30 cellular contexts compared by ENCODE assay signal in genomic region chr15:100533934-100534333, GRCh38. TPM values are rescaled to one million over a fixed set of nuclear protein-coding genes. Genes with fewer than 3 reads are reported as not detected.
DNase-seq lines count a peak whose midpoint lies in the region; ATAC-seq and TF ChIP-seq lines count a peak whose summit lies in the region.
"Had no signal": no experiment of that assay in that cellular context is flagged by ENCODE, and none has a peak within 500 bp of the region (broad histone marks: within the 10 kb centered on the region; RNA-seq: fewer than 3 reads in every experiment).

No MANE protein-coding gene starts in this region.

- H3K27ac Mint-ChIP-seq in MCF 10A (ENCODE audit: low read depth, unreplicated experiment), result no peak overlapping the region
- no peak overlapping the region for H3K27ac Mint-ChIP-seq in T-helper 2 cell treated with Interferon-gamma antibody and Interleukin-4, amounts not matched to agents 5 μg/mL and 100 μg/mL, for 36 hours
- H3K27ac Mint-ChIP-seq: B cell; CD14-positive monocyte; CD4-positive, alpha-beta memory T cell; CD8-positive, alpha-beta memory T cell had no signal

- TF ChIP-seq CTCF in mammary epithelial cell (conservative IDR thresholded peaks at IDR 0.05 in 1 of 2, IDR thresholded peaks at IDR 0.05 in 1 of 2; ENCODE audit: extremely low read depth in 1 of 2, insufficient read depth in 1 of 2, low read depth in 1 of 2, low read length in 2 of 2) (no peak), MCF 10A (IDR thresholded peaks at IDR 0.05; ENCODE audit: unreplicated experiment) (no peak), epithelial cell of esophagus (IDR thresholded peaks at IDR 0.05; ENCODE audit: insufficient read depth, low read depth, low read length, missing control alignments) (no peak), neutrophil (IDR thresholded peaks at IDR 0.05) (no peak), GM13976 (IDR thresholded peaks at IDR 0.05; ENCODE audit: borderline replicate concordance, control extremely low read depth, extremely low read depth, insufficient read depth, missing control alignments) (no peak)

- 0% methylated on average over 1 of the region's 1 CpG for WGBS in mammary epithelial cell (ENCODE audit: low coverage, missing lambda C conversion rate)

- no peak overlapping the region for H3K9ac ChIP-seq in mammary epithelial cell (ENCODE audit: insufficient read depth, low read length)

- no TSS peak for BruUV-seq in mammary epithelial cell (replicated peaks; lab: Mats Ljungman, UMichigan)
- BruUV-seq in MCF 10A (replicated peaks; lab: Mats Ljungman, UMichigan), result no TSS peak

- dilution Hi-C loops in mammary epithelial cell (cut with HindIII; ENCODE audit: low sequenced_read_pairs), result no loop called here

- H3K27me3 Mint-ChIP-seq in MCF 10A (ENCODE audit: insufficient read depth, unreplicated experiment), result peaks cover 25% of the 10 kb centered on the region
- peaks cover 2% of the 10 kb centered on the region for H3K27me3 Mint-ChIP-seq in T-helper 2 cell treated with Interferon-gamma antibody and Interleukin-4, amounts not matched to agents 5 μg/mL and 100 μg/mL, for 36 hours (ENCODE audit: low read depth)
- H3K27me3 Mint-ChIP-seq: CD4-positive, alpha-beta memory T cell had no signal

- intact Hi-C loops in mammary epithelial cell (cut with micrococcal nuclease) (no loop called here), MCF 10A (cut with micrococcal nuclease) (no loop called here)

- peak overlapping the region; percentile 27 for H2AFZ ChIP-seq in mammary epithelial cell (ENCODE audit: low read depth, low read length)

- H3K36me3 ChIP-seq in mammary epithelial cell (ENCODE audit: insufficient read depth, low read length) (no peaks in the 10 kb centered on the region), neutrophil (no peaks in the 10 kb centered on the region)

- H3K4me1 ChIP-seq in mammary epithelial cell (ENCODE audit: insufficient read depth, low read length), result peaks cover 15% of the 10 kb centered on the region
- H3K4me1 ChIP-seq in neutrophil (ENCODE audit: control insufficient read depth in 1 of 2, insufficient read depth in 1 of 2, low read depth in 1 of 2, low read length in 1 of 2), result peaks cover 57 to 74% of the 10 kb centered on the region in 2 experiments
- H3K4me1 ChIP-seq: A549 had no signal

- peak; percentile 42 for DNase-seq in mammary epithelial cell
- no peak for DNase-seq in MCF 10A (ENCODE audit: unreplicated experiment)
- DNase-seq in epithelial cell of esophagus (ENCODE audit: low read depth), result peak; percentile 52
- DNase-seq in activated CD8-positive, alpha-beta memory T cell treated with anti-CD3 and anti-CD28 coated beads, Interleukin-2, amount 50 U/mL, for 4 hours, result no peak
- no peak for DNase-seq in T-helper 2 cell treated with Interferon-gamma antibody and Interleukin-4, amounts not matched to agents 5 μg/mL and 100 μg/mL, for 36 hours (ENCODE audit: low spot score)
- DNase-seq in GM13976 (ENCODE audit: low spot score), result no peak
- DNase-seq: AML-193; C1 segment of cervical spinal cord; CD4-positive, alpha-beta memory T cell; CD4-positive, CD25-positive, alpha-beta regulatory T cell; CD8-positive, alpha-beta memory T cell; COR-L47; DMS 273 treated with DMSO at 0.1 percent for 48 hours; DMS153; DMS53; DMS79; DND-41; EL; GDM1 had no signal

- H3K27me3 ChIP-seq in mammary epithelial cell (ENCODE audit: insufficient read depth, low read length), result no peaks in the 10 kb centered on the region
- no peaks in the 10 kb centered on the region for H3K27me3 ChIP-seq in neutrophil

- ATAC-seq in esophagus mucosa, result peak; percentile 74
- ATAC-seq: A549, GM12878 had no signal

- no peaks in the 10 kb centered on the region for H3K4me1 Mint-ChIP-seq in MCF 10A (ENCODE audit: insufficient read depth, unreplicated experiment)
- no peaks in the 10 kb centered on the region for H3K4me1 Mint-ChIP-seq in T-helper 2 cell treated with Interferon-gamma antibody and Interleukin-4, amounts not matched to agents 5 μg/mL and 100 μg/mL, for 36 hours (ENCODE audit: low read depth)
- H3K4me1 Mint-ChIP-seq: CD8-positive, alpha-beta memory T cell had no signal

- in situ Hi-C loops in mammary epithelial cell (cut with MboI; ENCODE audit: low sequenced_read_pairs in 2 of 2) (no loop called here), GM13976 (cut with MboI; ENCODE audit: low sequenced_read_pairs, unreplicated experiment) (no loop called here)

- no peaks in the 10 kb centered on the region for H4K20me1 ChIP-seq in mammary epithelial cell (ENCODE audit: insufficient read depth, low read length)

- peak overlapping the region; percentile 45 for H3K4me2 ChIP-seq in mammary epithelial cell (ENCODE audit: insufficient read depth, low read depth, low read length)
- H3K4me2 ChIP-seq: A549 had no signal

- H3K4me3 Mint-ChIP-seq in MCF 10A (ENCODE audit: unreplicated experiment), result no peak overlapping the region
- no peak overlapping the region for H3K4me3 Mint-ChIP-seq in T-helper 2 cell treated with Interferon-gamma antibody and Interleukin-4, amounts not matched to agents 5 μg/mL and 100 μg/mL, for 36 hours
- H3K4me3 Mint-ChIP-seq: B cell; CD4-positive, alpha-beta memory T cell; CD4-positive, CD25-positive, alpha-beta regulatory T cell; CD8-positive, alpha-beta memory T cell had no signal

- no peaks in the 10 kb centered on the region for H3K79me2 ChIP-seq in mammary epithelial cell (ENCODE audit: insufficient read depth, low read length)

- H3K27ac ChIP-seq in mammary epithelial cell (ENCODE audit: insufficient read depth, low read depth, low read length) (no peak overlapping the region), neutrophil (peak overlapping the region; percentile 39)
- H3K27ac ChIP-seq: 22Rv1, A549 had no signal

- H3K9me3 Mint-ChIP-seq in MCF 10A (ENCODE audit: unreplicated experiment), result no peaks in the 10 kb centered on the region
- no peaks in the 10 kb centered on the region for H3K9me3 Mint-ChIP-seq in T-helper 2 cell treated with Interferon-gamma antibody and Interleukin-4, amounts not matched to agents 5 μg/mL and 100 μg/mL, for 36 hours

- CTCF ChIA-PET in mammary epithelial cell (lab: Charles Lee; ENCODE audit: low non-redundant PET), result no interaction called here
- CTCF ChIA-PET in MCF 10A (lab: Yijun Ruan, JAX), result interaction anchor here (0.6 kb wide), 1 partner anchor 176 kb away, joined by 3 read pairs; no protein-coding TSS in a partner anchor

- peaks cover 4% of the 10 kb centered on the region for H3K9me3 ChIP-seq in mammary epithelial cell (replicated peaks; ENCODE audit: insufficient read depth, low read length)
- H3K9me3 ChIP-seq in neutrophil, result no peaks in the 10 kb centered on the region

- H3K36me3 Mint-ChIP-seq in MCF 10A (ENCODE audit: insufficient read depth, unreplicated experiment), result no peaks in the 10 kb centered on the region
- no peaks in the 10 kb centered on the region for H3K36me3 Mint-ChIP-seq in T-helper 2 cell treated with Interferon-gamma antibody and Interleukin-4, amounts not matched to agents 5 μg/mL and 100 μg/mL, for 36 hours (ENCODE audit: low read depth)
- H3K36me3 Mint-ChIP-seq: CD14-positive monocyte had no signal

- H3K4me3 ChIP-seq in mammary epithelial cell (replicated peaks in 1 of 3; ENCODE audit: insufficient read depth in 1 of 3, low read depth in 2 of 3, low read length in 3 of 3) (no peak overlapping the region), epithelial cell of esophagus (ENCODE audit: low read length) (no peak overlapping the region), neutrophil (ENCODE audit: low read depth in 1 of 2, low read length in 1 of 2) (no peak overlapping the region)
- H3K4me3 ChIP-seq: A549, GM12878 had no signal

- POLR2A ChIA-PET in MCF 10A (lab: Yijun Ruan, JAX), result interaction anchor here (1.0 kb wide), 1 partner anchor 184 kb away, joined by 5 read pairs; no protein-coding TSS in a partner anchor

RNA-seq across cellular contexts. Expression of gene CERS3, which starts 5.2 kb away (rescaled TPM):
- total RNA-seq in mammary epithelial cell (10 to 100 TPM in 1 of 2 donors, under 1 TPM in 1; 0.59 to 10.2 TPM), MCF 10A (2022) (not detected in 2 replicates), esophagus mucosa (120 TPM)
- polyA plus RNA-seq in mammary epithelial cell, result 0.08 TPM
- not detected for polyA minus RNA-seq in mammary epithelial cell
- total RNA-seq: A172, Daoy, G401, GM12878 had no signal
- polyA plus RNA-seq: A549; BJ; CD14-positive monocyte; CD8-positive, alpha-beta memory T cell; GM12878 had no signal

Comparison
In these comparisons a context has a peak if more than half of its experiments do, and no peak if none do; other contexts are left out.
1. DNase-seq: peak in mammary epithelial cell (single experiment) and epithelial cell of esophagus (single experiment); none in MCF 10A (single experiment), activated CD8-positive, alpha-beta memory T cell treated with anti-CD3 and anti-CD28 coated beads, Interleukin-2, amount 50 U/mL, for 4 hours (single experiment), T-helper 2 cell treated with Interferon-gamma antibody and Interleukin-4, amounts not matched to agents 5 μg/mL and 100 μg/mL, for 36 hours (single experiment) and GM13976 (single experiment).
2. RNA of gene CERS3, which starts 5.2 kb away (total RNA-seq): 120 TPM in esophagus mucosa (single experiment); 0.59 to 10.2 TPM in mammary epithelial cell and not detected in MCF 10A; every median in the first group is over 10 times any median in the second.